Comparison of ENCODE assay signal across 7 cellular contexts in genomic region chr19:40613669-40614594, GRCh38. TPM values are rescaled to one million over a fixed set of nuclear protein-coding genes. Genes with fewer than 3 reads are reported as not detected.
DNase-seq lines count a peak whose midpoint lies in the region; ATAC-seq and TF ChIP-seq lines count a peak whose summit lies in the region.

No MANE protein-coding gene starts in this region.

- in situ Hi-C loops in SK-MEL-5 (cut with HindIII; ENCODE audit: low pct_unique_long_range_greater_than_20kb, low sequenced_read_pairs): no loop called here

- H3K9me3 ChIP-seq in left ventricle myocardium inferior (replicated peaks): no peaks in the 10 kb centered on the region

- H3K36me3 Mint-ChIP-seq in activated naive CD4-positive, alpha-beta T cell treated with anti-CD3 and anti-CD28 coated beads, Interleukin-2, amount 50 U/mL, for 24 hours: peaks cover 7% of the 10 kb centered on the region

- H3K27me3 Mint-ChIP-seq in activated naive CD4-positive, alpha-beta T cell treated with anti-CD3 and anti-CD28 coated beads, Interleukin-2, amount 50 U/mL, for 24 hours: no peaks in the 10 kb centered on the region

- peaks cover 30% of the 10 kb centered on the region for H3K36me3 ChIP-seq in left ventricle myocardium inferior

- intact Hi-C loops in left ventricle myocardium inferior (cut with micrococcal nuclease): no loop called here

- TF ChIP-seq CTCF in left ventricle myocardium inferior (IDR thresholded peaks at IDR 0.05; ENCODE audit: borderline replicate concordance): no peak

- TF ChIP-seq EP300 in Ishikawa (IDR thresholded peaks at IDR 0.05; ENCODE audit: borderline replicate concordance): no peak

- peak; percentile 49 for ATAC-seq in GM19324 (IDR thresholded peaks at IDR 0.05; ENCODE audit: low FRiP score, unreplicated experiment)

- DNase-seq in SK-MEL-5 (ENCODE audit: low read depth, low spot score): peak; percentile 81
- DNase-seq in left ventricle myocardium inferior: peak; percentile 82
- peak; percentile 55 for DNase-seq in skeletal muscle cell (ENCODE audit: low read depth)
- DNase-seq in hippocampal formation (lab: John Stamatoyannopoulos, UW): no peak

- H3K4me1 Mint-ChIP-seq in activated naive CD4-positive, alpha-beta T cell treated with anti-CD3 and anti-CD28 coated beads, Interleukin-2, amount 50 U/mL, for 24 hours: peaks cover 54% of the 10 kb centered on the region

- H3K4me3 Mint-ChIP-seq in activated naive CD4-positive, alpha-beta T cell treated with anti-CD3 and anti-CD28 coated beads, Interleukin-2, amount 50 U/mL, for 24 hours: peak overlapping the region; percentile 100

- peak overlapping the region; percentile 91 for H3K27ac ChIP-seq in left ventricle myocardium inferior (replicated peaks)

- H3K4me3 ChIP-seq in left ventricle myocardium inferior: peak overlapping the region; percentile 75
- H3K4me3 ChIP-seq in skeletal muscle cell (ENCODE audit: low read depth, low read length): peak overlapping the region; percentile 79

- TF ChIP-seq RAD21 in Ishikawa (IDR thresholded peaks at IDR 0.05; ENCODE audit: low read depth): no peak

- no peaks in the 10 kb centered on the region for H3K9me3 Mint-ChIP-seq in activated naive CD4-positive, alpha-beta T cell treated with anti-CD3 and anti-CD28 coated beads, Interleukin-2, amount 50 U/mL, for 24 hours

- peaks cover 54% of the 10 kb centered on the region for H3K4me1 ChIP-seq in left ventricle myocardium inferior

- H3K27me3 ChIP-seq in left ventricle myocardium inferior (ENCODE audit: low read depth): no peaks in the 10 kb centered on the region

- H3K27ac Mint-ChIP-seq in activated naive CD4-positive, alpha-beta T cell treated with anti-CD3 and anti-CD28 coated beads, Interleukin-2, amount 50 U/mL, for 24 hours: peak overlapping the region; percentile 100

TF ChIP-seq in Ishikawa, 13 proteins besides CTCF, POLR2A, EP300 and RAD21:
- peak; percentile 31; the same call in 1 of the 2 replicates for TF ChIP-seq TAF1 (IDR thresholded peaks at IDR 0.05; ENCODE audit: low read depth)
- TF ChIP-seq YY1 (IDR thresholded peaks at IDR 0.05; ENCODE audit: low read depth): no peak
- TF ChIP-seq MAX (IDR thresholded peaks at IDR 0.05): peak; percentile 43
- TF ChIP-seq REST (IDR thresholded peaks at IDR 0.05; ENCODE audit: low read depth): no peak

RNA-seq across cellular contexts. Expression of gene LTBP4, which starts 12.8 kb away (rescaled TPM):
- 10.9 and 13.4 TPM in 2 replicates for total RNA-seq in SK-MEL-5 (2014; rRNA removed; shearing (Covaris generic))
- polyA plus RNA-seq in SK-MEL-5 (2015; cell fraction: cytosol; rRNA removed): 46.6 and 55.1 TPM in 2 replicates
- 316 and 403 TPM in 2 replicates for polyA plus RNA-seq in SK-MEL-5 (2015; cell fraction: nucleus; rRNA removed)
- total RNA-seq in left ventricle myocardium inferior: 260 TPM

RNA-seq across cellular contexts. Expression of gene SHKBP1, which starts 37.3 kb away (rescaled TPM):
- 17.6 and 21.2 TPM in 2 replicates for total RNA-seq in SK-MEL-5 (2014; rRNA removed; shearing (Covaris generic))
- 79.1 and 87.1 TPM in 2 replicates for polyA plus RNA-seq in SK-MEL-5 (2015; cell fraction: cytosol; rRNA removed)
- 76.3 and 96.0 TPM in 2 replicates for polyA plus RNA-seq in SK-MEL-5 (2015; cell fraction: nucleus; rRNA removed)
- total RNA-seq in left ventricle myocardium inferior: 14.8 TPM

Comparison
In these comparisons a context has a peak if more than half of its experiments do, and no peak if none do; other contexts are left out.
1. DNase-seq: peak in SK-MEL-5 (single experiment), left ventricle myocardium inferior (single experiment) and skeletal muscle cell (single experiment); none in hippocampal formation (0 of 2).
2. RNA of gene LTBP4, which starts 12.8 kb away (total RNA-seq): 260 TPM in left ventricle myocardium inferior (single experiment); 10.9 to 13.4 TPM in SK-MEL-5; every median in the first group is over 10 times any median in the second.